In genomic region chr2:182616471-182617393, GRCh38 we compare ENCODE assay signal across 15 cellular contexts.
DNase-seq lines count a peak whose midpoint lies in the region; ATAC-seq and TF ChIP-seq lines count a peak whose summit lies in the region.
"Had no signal": no experiment of that assay in that cellular context is flagged by ENCODE, and none has a peak within 500 bp of the region (broad histone marks: within the 10 kb centered on the region; RNA-seq: fewer than 3 reads in every experiment).

No MANE protein-coding gene starts in this region.

- TF ChIP-seq POLR2A in adrenal gland (IDR thresholded peaks at IDR 0.05): no peak

- H3K27ac ChIP-seq in SJSA1: peak overlapping the region; percentile 82
- no peak overlapping the region for H3K27ac ChIP-seq in adrenal gland
- H3K27ac ChIP-seq: hepatocyte, thoracic aorta had no signal

- TF ChIP-seq CTCF in fibroblast of mammary gland (conservative IDR thresholded peaks at IDR 0.05; ENCODE audit: control insufficient read depth, insufficient read depth, low read depth, low read length) (no peak), adrenal gland (IDR thresholded peaks at IDR 0.05) (no peak)

- no peak overlapping the region for H3K4me3 ChIP-seq in SJSA1
- no peak overlapping the region for H3K4me3 ChIP-seq in fibroblast of mammary gland (ENCODE audit: control insufficient read depth, low read depth, low read length)
- H3K4me3 ChIP-seq in adrenal gland: no peak overlapping the region
- H3K4me3 ChIP-seq: hepatocyte, thoracic aorta had no signal

- H3K36me3 ChIP-seq in SJSA1 (no peaks in the 10 kb centered on the region), adrenal gland (replicated peaks in 1 of 2) (no peaks in the 10 kb centered on the region)
- H3K36me3 ChIP-seq: thoracic aorta had no signal

- peaks cover 51% of the 10 kb centered on the region for H3K4me1 ChIP-seq in SJSA1 (replicated peaks)
- H3K4me1 ChIP-seq in adrenal gland (replicated peaks in 1 of 2): peaks cover 0 to 4% of the 10 kb centered on the region in 2 donors

- intact Hi-C loops in sciatic nerve (cut with DNase I) (no loop called here), adrenal gland (cut with DNase I) (no loop called here)

- DNase-seq in GM04503 (ENCODE audit: low read depth) (peak; percentile 96), SJSA1 (ENCODE audit: low read depth in 1 of 2, low spot score in 2 of 2) (peak; percentile 50 to 78), fibroblast of mammary gland (ENCODE audit: low read depth) (peak; percentile 88), sciatic nerve (ENCODE audit: low spot score) (no peak), NCI-H1048 (lab: John Stamatoyannopoulos, UW) (no peak), adrenal gland (no peak), left lobe of liver (ENCODE audit: low spot score) (no peak)
- no peak for DNase-seq in activated naive CD4-positive, alpha-beta T cell treated with Interleukin-2 at 50 U/mL for 16 hours
- DNase-seq: activated CD4-positive, CD25-positive, alpha-beta regulatory T cell treated with anti-CD3 and anti-CD28 coated beads, Interleukin-2, amount 50 U/mL, for 72 hours; effector CD8-positive, alpha-beta T cell; NCI-H2029 treated with DMSO at 0.1 percent for 48 hours; nucleus accumbens; stimulated activated CD4-positive, alpha-beta T cell treated with anti-CD3 and anti-CD28 coated beads, Interleukin-12 subunit alpha, Interleukin-12 subunit beta, amount 100 ng/mL, for 4 hours had no signal

- 66 to 82% (median 71%) methylated on average over 3 of the region's 3 CpGs for WGBS in adrenal gland, 4 donors

- H3K27me3 ChIP-seq in SJSA1 (replicated peaks): no peaks in the 10 kb centered on the region
- no peaks in the 10 kb centered on the region for H3K27me3 ChIP-seq in adrenal gland
- H3K27me3 ChIP-seq: hepatocyte had no signal

- ATAC-seq in sciatic nerve: peak; percentile 81
- ATAC-seq in left lobe of liver: no peak

- H3K9me3 ChIP-seq in SJSA1 (replicated peaks) (no peaks in the 10 kb centered on the region), adrenal gland (replicated peaks in 1 of 3) (no peaks in the 10 kb centered on the region)
- H3K9me3 ChIP-seq: thoracic aorta had no signal

Comparison
In these comparisons a context has a peak if more than half of its experiments do, and no peak if none do; other contexts are left out.
1. DNase-seq: peak in GM04503 (single experiment), SJSA1 (2 of 2) and fibroblast of mammary gland (single experiment); none in sciatic nerve (single experiment), NCI-H1048 (single experiment), activated naive CD4-positive, alpha-beta T cell treated with Interleukin-2 at 50 U/mL for 16 hours (single experiment), adrenal gland (0 of 7) and left lobe of liver (single experiment).